1 cellular context compared by ENCODE assay signal in the genomic region with DNA sequence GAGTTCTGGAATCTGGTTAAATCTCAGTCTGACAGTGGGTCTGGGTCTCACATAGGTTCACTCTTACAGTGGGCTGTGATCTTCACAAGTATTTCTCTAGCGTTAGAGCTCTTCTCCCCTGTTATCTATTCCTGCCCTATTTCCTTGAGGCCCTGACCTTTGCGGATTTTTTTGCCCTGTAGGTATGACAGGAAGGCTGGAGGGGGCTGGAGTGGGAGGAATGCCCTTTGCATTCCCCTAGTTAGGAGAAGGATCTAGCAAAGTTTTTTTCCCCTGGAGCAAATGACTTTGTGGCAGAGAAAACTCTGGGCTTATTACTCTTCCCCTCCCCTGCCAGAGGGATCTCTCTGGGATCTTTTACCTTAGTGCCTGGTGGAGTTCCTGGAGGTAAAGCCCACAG.
TF ChIP-seq lines count a peak whose summit lies in the region.

No MANE protein-coding gene starts in this region.

TF ChIP-seq in GM23338, 12 proteins besides CTCF, POLR2A, EP300 and RAD21 (continued from another document):
- TF ChIP-seq, protein P1, sequence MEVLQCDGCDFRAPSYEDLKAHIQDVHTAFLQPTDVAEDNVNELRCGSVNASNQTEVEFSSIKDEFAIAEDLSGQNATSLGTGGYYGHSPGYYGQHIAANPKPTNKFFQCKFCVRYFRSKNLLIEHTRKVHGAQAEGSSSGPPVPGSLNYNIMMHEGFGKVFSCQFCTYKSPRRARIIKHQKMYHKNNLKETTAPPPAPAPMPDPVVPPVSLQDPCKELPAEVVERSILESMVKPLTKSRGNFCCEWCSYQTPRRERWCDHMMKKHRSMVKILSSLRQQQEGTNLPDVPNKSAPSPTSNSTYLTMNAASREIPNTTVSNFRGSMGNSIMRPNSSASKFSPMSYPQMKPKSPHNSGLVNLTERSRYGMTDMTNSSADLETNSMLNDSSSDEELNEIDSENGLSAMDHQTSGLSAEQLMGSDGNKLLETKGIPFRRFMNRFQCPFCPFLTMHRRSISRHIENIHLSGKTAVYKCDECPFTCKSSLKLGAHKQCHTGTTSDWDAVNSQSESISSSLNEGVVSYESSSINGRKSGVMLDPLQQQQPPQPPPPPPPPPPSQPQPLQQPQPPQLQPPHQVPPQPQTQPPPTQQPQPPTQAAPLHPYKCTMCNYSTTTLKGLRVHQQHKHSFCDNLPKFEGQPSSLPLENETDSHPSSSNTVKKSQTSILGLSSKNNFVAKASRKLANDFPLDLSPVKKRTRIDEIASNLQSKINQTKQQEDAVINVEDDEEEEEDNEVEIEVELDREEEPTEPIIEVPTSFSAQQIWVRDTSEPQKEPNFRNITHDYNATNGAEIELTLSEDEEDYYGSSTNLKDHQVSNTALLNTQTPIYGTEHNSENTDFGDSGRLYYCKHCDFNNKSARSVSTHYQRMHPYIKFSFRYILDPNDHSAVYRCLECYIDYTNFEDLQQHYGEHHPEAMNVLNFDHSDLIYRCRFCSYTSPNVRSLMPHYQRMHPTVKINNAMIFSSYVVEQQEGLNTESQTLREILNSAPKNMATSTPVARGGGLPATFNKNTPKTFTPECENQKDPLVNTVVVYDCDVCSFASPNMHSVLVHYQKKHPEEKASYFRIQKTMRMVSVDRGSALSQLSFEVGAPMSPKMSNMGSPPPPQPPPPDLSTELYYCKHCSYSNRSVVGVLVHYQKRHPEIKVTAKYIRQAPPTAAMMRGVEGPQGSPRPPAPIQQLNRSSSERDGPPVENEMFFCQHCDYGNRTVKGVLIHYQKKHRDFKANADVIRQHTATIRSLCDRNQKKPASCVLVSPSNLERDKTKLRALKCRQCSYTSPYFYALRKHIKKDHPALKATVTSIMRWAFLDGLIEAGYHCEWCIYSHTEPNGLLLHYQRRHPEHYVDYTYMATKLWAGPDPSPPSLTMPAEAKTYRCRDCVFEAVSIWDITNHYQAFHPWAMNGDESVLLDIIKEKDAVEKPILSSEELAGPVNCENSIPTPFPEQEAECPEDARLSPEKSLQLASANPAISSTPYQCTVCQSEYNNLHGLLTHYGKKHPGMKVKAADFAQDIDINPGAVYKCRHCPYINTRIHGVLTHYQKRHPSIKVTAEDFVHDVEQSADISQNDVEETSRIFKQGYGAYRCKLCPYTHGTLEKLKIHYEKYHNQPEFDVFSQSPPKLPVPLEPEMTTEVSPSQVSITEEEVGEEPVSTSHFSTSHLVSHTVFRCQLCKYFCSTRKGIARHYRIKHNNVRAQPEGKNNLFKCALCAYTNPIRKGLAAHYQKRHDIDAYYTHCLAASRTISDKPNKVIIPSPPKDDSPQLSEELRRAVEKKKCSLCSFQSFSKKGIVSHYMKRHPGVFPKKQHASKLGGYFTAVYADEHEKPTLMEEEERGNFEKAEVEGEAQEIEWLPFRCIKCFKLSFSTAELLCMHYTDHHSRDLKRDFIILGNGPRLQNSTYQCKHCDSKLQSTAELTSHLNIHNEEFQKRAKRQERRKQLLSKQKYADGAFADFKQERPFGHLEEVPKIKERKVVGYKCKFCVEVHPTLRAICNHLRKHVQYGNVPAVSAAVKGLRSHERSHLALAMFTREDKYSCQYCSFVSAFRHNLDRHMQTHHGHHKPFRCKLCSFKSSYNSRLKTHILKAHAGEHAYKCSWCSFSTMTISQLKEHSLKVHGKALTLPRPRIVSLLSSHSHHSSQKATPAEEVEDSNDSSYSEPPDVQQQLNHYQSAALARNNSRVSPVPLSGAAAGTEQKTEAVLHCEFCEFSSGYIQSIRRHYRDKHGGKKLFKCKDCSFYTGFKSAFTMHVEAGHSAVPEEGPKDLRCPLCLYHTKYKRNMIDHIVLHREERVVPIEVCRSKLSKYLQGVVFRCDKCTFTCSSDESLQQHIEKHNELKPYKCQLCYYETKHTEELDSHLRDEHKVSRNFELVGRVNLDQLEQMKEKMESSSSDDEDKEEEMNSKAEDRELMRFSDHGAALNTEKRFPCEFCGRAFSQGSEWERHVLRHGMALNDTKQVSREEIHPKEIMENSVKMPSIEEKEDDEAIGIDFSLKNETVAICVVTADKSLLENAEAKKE (CRISPR knock-in tag; IDR thresholded peaks at IDR 0.05) = no peak
- TF ChIP-seq EZH2phosphoT487 (IDR thresholded peaks at IDR 0.05; ENCODE audit: unreplicated experiment) = no peak
